32 cellular contexts compared by ENCODE assay signal in the genomic region with DNA sequence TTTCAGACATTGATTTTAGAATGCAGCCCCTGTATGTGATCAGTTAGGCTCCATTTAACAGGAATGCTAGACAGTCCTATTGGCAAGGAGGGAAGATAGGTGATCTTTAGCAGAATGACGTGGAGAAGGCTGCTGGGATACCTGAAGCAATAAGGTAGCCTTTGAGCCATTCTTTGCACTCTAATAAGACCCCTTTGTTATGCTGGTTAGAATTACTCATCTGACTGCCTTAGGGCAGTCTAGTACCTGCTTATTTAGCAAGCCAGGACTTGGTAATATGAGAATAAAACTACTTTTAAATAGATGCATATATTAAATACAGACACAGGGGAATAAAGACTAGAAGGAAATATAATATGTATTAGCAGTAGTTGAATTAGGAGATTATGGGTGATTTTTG. TPM values are rescaled to one million over a fixed set of nuclear protein-coding genes. Genes with fewer than 3 reads are reported as not detected.
"Had no signal": no experiment of that assay in that cellular context is flagged by ENCODE, and none has a peak within 500 bp of the region (broad histone marks: within the 10 kb centered on the region; RNA-seq: fewer than 3 reads in every experiment).

No MANE protein-coding gene starts in this region.

- DNase-seq: kidney; left colon; left lung; lower lobe of right lung; mesendoderm; naive B cell; natural killer cell; nephron progenitor cell; occipital lobe; ovary; right lobe of liver; stimulated activated CD4-positive, alpha-beta T cell treated with anti-CD3 and anti-CD28 coated beads, Interleukin-12 subunit alpha, Interleukin-12 subunit beta, amount 100 ng/mL, for 4 hours; stimulated activated CD4-positive, alpha-beta T cell treated with anti-CD3 and anti-CD28 coated beads, Interleukin-15, amount 100 ng/mL, for 24 hours; stimulated activated CD4-positive, alpha-beta T cell treated with anti-CD3 and anti-CD28 coated beads, Interleukin-2, amount 100 ng/mL, for 24 hours; stimulated activated CD4-positive, alpha-beta T cell treated with anti-CD3 and anti-CD28 coated beads, Interleukin-4, amount 100 ng/mL, for 1 hour; stimulated activated naive B cell treated with anti-CD40 and anti-IgM and Interleukin-4, amounts not matched to agents 10 μg/mL and 1 μg/mL and 100 μg/mL, for 72 hours; stimulated activated naive CD8-positive, alpha-beta T cell treated with anti-CD3 and anti-CD28 coated beads, Interleukin-15, Interleukin-2, amounts not matched to agents 100 U/mL and 50 U/mL, for 24 hours; stomach; testis; thyroid gland; transverse colon; upper lobe of right lung had no signal

- H3K27me3 ChIP-seq: hepatocyte, left lung, neural progenitor cell, neutrophil, ovary, right atrium auricular region, right lobe of liver, stomach, testis, thyroid gland, transverse colon, upper lobe of right lung had no signal

- H3K4me1 ChIP-seq: left lung, neural progenitor cell, right lobe of liver, transverse colon, upper lobe of right lung had no signal

- H3K4me1 Mint-ChIP-seq: naive B cell; natural killer cell; neural progenitor cell; stimulated activated naive B cell treated with anti-CD40 and anti-IgM and Interleukin-4, amounts not matched to agents 10 μg/mL and 1 μg/mL and 100 μg/mL, for 72 hours had no signal

- H3K27me3 Mint-ChIP-seq: stimulated activated naive B cell treated with anti-CD40 and anti-IgM and Interleukin-4, amounts not matched to agents 10 μg/mL and 1 μg/mL and 100 μg/mL, for 72 hours had no signal

- H3K27ac Mint-ChIP-seq: mesothelial cell of epicardium; naive B cell; natural killer cell; nephron progenitor cell; neural progenitor cell; progenitor cell of endocrine pancreas; stimulated activated naive B cell treated with anti-CD40 and anti-IgM and Interleukin-4, amounts not matched to agents 10 μg/mL and 1 μg/mL and 100 μg/mL, for 72 hours had no signal

- H3K36me3 ChIP-seq: left lung, lower lobe of right lung, neural progenitor cell, neutrophil, ovary, right atrium auricular region, right lobe of liver, stomach, thyroid gland, transverse colon, upper lobe of right lung had no signal

- H3K4me3 Mint-ChIP-seq: mesothelial cell of epicardium; naive B cell; natural killer cell; nephron progenitor cell; neural progenitor cell; stimulated activated naive B cell treated with anti-CD40 and anti-IgM and Interleukin-4, amounts not matched to agents 10 μg/mL and 1 μg/mL and 100 μg/mL, for 72 hours had no signal

- H3K36me3 Mint-ChIP-seq: mesothelial cell of epicardium; naive B cell; natural killer cell; neural progenitor cell; stimulated activated naive B cell treated with anti-CD40 and anti-IgM and Interleukin-4, amounts not matched to agents 10 μg/mL and 1 μg/mL and 100 μg/mL, for 72 hours had no signal

- ATAC-seq: left colon; left lung; lower lobe of right lung; natural killer cell; right lobe of liver; stimulated activated naive B cell treated with anti-CD40 and anti-IgM and Interleukin-4, amounts not matched to agents 10 μg/mL and 1 μg/mL and 100 μg/mL, for 72 hours; stimulated activated naive CD8-positive, alpha-beta T cell treated with anti-CD3 and anti-CD28 coated beads, Interleukin-15, Interleukin-2, amounts not matched to agents 100 U/mL and 50 U/mL, for 24 hours; upper lobe of right lung had no signal

- H3K27ac ChIP-seq: hepatocyte, left lung, lower lobe of right lung, neural progenitor cell, neutrophil, ovary, right atrium auricular region, right lobe of liver, skin epidermis, stomach, testis, thyroid gland, transverse colon, upper lobe of right lung had no signal

- H3K9me3 ChIP-seq: left lung, lower lobe of right lung, neutrophil, ovary, right atrium auricular region, right lobe of liver, stomach, testis, thyroid gland, transverse colon, upper lobe of right lung had no signal

- H3K9me3 Mint-ChIP-seq: mesothelial cell of epicardium; nephron progenitor cell; neural progenitor cell; stimulated activated naive B cell treated with anti-CD40 and anti-IgM and Interleukin-4, amounts not matched to agents 10 μg/mL and 1 μg/mL and 100 μg/mL, for 72 hours had no signal

- H3K4me3 ChIP-seq: hepatocyte, left lung, lower lobe of right lung, neural progenitor cell, ovary, right atrium auricular region, right lobe of liver, skin epidermis, stomach, testis, thyroid gland, transverse colon, upper lobe of right lung had no signal

RNA-seq across cellular contexts. Expression of a gene that starts 29.1 kb away (rescaled TPM):
- total RNA-seq: mononuclear cell, natural killer cell, pulmonary artery endothelial cell, renal cortical epithelial cell had no signal
